ENCODE assay signal across 21 cellular contexts in genomic region chr2:241545113-241545512, GRCh38. TPM values are rescaled to one million over a fixed set of nuclear protein-coding genes. Genes with fewer than 3 reads are reported as not detected.
DNase-seq lines count a peak whose midpoint lies in the region; ATAC-seq, FAIRE-seq and TF ChIP-seq lines count a peak whose summit lies in the region.
"Had no signal": no experiment of that assay in that cellular context is flagged by ENCODE, and none has a peak within 500 bp of the region (broad histone marks: within the 10 kb centered on the region; RNA-seq: fewer than 3 reads in every experiment).

No MANE protein-coding gene starts in this region.

- in situ Hi-C loops in GM23248 (cut with MboI) = no loop called here

- no peaks in the 10 kb centered on the region for H4K20me1 ChIP-seq in GM23248 (ENCODE audit: insufficient read depth)
- no peaks in the 10 kb centered on the region for H4K20me1 ChIP-seq in astrocyte (ENCODE audit: insufficient read depth, low read length)

- H3K4me3 ChIP-seq in AG04449 (ENCODE audit: low read depth, low read length) = peak overlapping the region; percentile 23
- H3K4me3 ChIP-seq in GM23248 = no peak overlapping the region
- H3K4me3 ChIP-seq in astrocyte (ENCODE audit: insufficient read depth, low read depth, low read length) = no peak overlapping the region
- H3K4me3 ChIP-seq: coronary artery, esophagus squamous epithelium had no signal

- no peaks in the 10 kb centered on the region for H3K36me3 ChIP-seq in GM23248 (ENCODE audit: low read depth)
- H3K36me3 ChIP-seq in astrocyte (ENCODE audit: insufficient read depth, low read length) = no peaks in the 10 kb centered on the region
- H3K36me3 ChIP-seq: esophagus squamous epithelium, neutrophil had no signal

- no peak overlapping the region for H3K4me3 Mint-ChIP-seq in astrocyte (ENCODE audit: unreplicated experiment)
- H3K4me3 Mint-ChIP-seq: memory B cell had no signal

- no peak overlapping the region for H3K27ac ChIP-seq in GM23248
- peak overlapping the region; percentile 53 for H3K27ac ChIP-seq in astrocyte (ENCODE audit: low read depth, low read length)
- H3K27ac ChIP-seq: coronary artery, neutrophil had no signal

- DNase-seq in AG04449 (ENCODE audit: low read depth, low spot score) = peak; percentile 46
- peak; percentile 80 for DNase-seq in GM23248
- DNase-seq in astrocyte (ENCODE audit: low read depth) = peak; percentile 70
- peak; percentile 72 for DNase-seq in glomerular visceral epithelial cell (ENCODE audit: extremely low spot score)
- no peak for DNase-seq in left lobe of liver (ENCODE audit: low spot score)
- no peak for DNase-seq in RCC 7860 (ENCODE audit: low spot score)
- no peak for DNase-seq in inferior parietal cortex (ENCODE audit: extremely low spot score)
- no peak for DNase-seq in activated CD4-positive, CD25-positive, alpha-beta regulatory T cell (lab: John Stamatoyannopoulos, UW)
- DNase-seq: activated CD4-positive, alpha-beta T cell treated with anti-CD3 and anti-CD28 coated beads, Interleukin-2, amount 50 U/mL, for 1 hour; activated T-cell treated with anti-CD3 and anti-CD28 coated beads, Interleukin-2, amount 50 U/mL, for 1 hour; Calu3; esophagus squamous epithelium; NCI-H1048; NCI-H2171 treated with DMSO at 0.1 percent for 48 hours; NK-92 treated with Interleukin-12 subunit alpha and Interleukin-12 subunit beta, amount 100 ng/mL, for 24 hours; stimulated activated CD4-positive, alpha-beta T cell treated with anti-CD3 and anti-CD28 coated beads, Interleukin-4, amount 100 ng/mL, for 1 hour had no signal

- H3K4me1 Mint-ChIP-seq in astrocyte (ENCODE audit: low read depth, unreplicated experiment) = peaks cover 15% of the 10 kb centered on the region

- peaks cover 1% of the 10 kb centered on the region for H3K36me3 Mint-ChIP-seq in astrocyte (ENCODE audit: low read depth, unreplicated experiment)
- H3K36me3 Mint-ChIP-seq: memory B cell had no signal

- POLR2A ChIA-PET in AG04449 (lab: Yijun Ruan, JAX) = interaction anchor here (0.6 kb wide), 1 partner anchor 11 kb away, joined by 3 read pairs; no protein-coding TSS in a partner anchor

- CTCF ChIA-PET in AG04449 (lab: Yijun Ruan, JAX) = no interaction called here

- H3K9me2 ChIP-seq in GM23248 (ENCODE audit: insufficient read depth) = no peaks in the 10 kb centered on the region

- H3K4me1 ChIP-seq in GM23248 (ENCODE audit: insufficient read depth) (peaks cover 13% of the 10 kb centered on the region), astrocyte (ENCODE audit: insufficient read depth, low read length) (peaks cover 49% of the 10 kb centered on the region)

- H2AFZ ChIP-seq in GM23248 (peak overlapping the region; percentile 48; the same call in 1 of the 2 replicates), astrocyte (ENCODE audit: low read depth, low read length) (peak overlapping the region; percentile 15)

- no peak for ATAC-seq in left lobe of liver
- ATAC-seq: sciatic nerve had no signal

- H3K9me3 ChIP-seq in GM23248 (ENCODE audit: low read depth) (no peaks in the 10 kb centered on the region), astrocyte (ENCODE audit: insufficient read depth, low read depth, low read length) (no peaks in the 10 kb centered on the region)
- H3K9me3 ChIP-seq: neutrophil had no signal

- H3K27me3 ChIP-seq in GM23248 (replicated peaks; ENCODE audit: insufficient read depth) (peaks cover 6% of the 10 kb centered on the region), astrocyte (ENCODE audit: insufficient read depth, low read length) (peaks cover 4% of the 10 kb centered on the region)

- H3K27me3 Mint-ChIP-seq in astrocyte (ENCODE audit: low read depth, unreplicated experiment) = peaks cover 8% of the 10 kb centered on the region

- H3F3A ChIP-seq in GM23248 (ENCODE audit: insufficient read depth) = peaks cover 14% of the 10 kb centered on the region; the same call in 1 of the 2 replicates

- H3K9ac ChIP-seq in GM23248 (no peak overlapping the region), astrocyte (ENCODE audit: low read length) (peak overlapping the region; percentile 43)

- TF ChIP-seq CTCF in AG04449 (IDR thresholded peaks at IDR 0.05; ENCODE audit: insufficient read depth, low read length, missing control alignments) = no peak
- TF ChIP-seq CTCF in astrocyte (IDR thresholded peaks at IDR 0.05; ENCODE audit: insufficient read depth, low read depth, low read length) = no peak

- FAIRE-seq in astrocyte (lab: Jason Lieb, UNC) (no peak), RCC 7860 (lab: Jason Lieb, UNC) (no peak)
- FAIRE-seq: H1 had no signal

- H3K4me2 ChIP-seq in GM23248 (ENCODE audit: unreplicated experiment) = no peak overlapping the region
- H3K4me2 ChIP-seq in astrocyte (ENCODE audit: low read length) = peak overlapping the region; percentile 77

- 11 to 12% methylated on average over 10 of the region's 10 CpGs for WGBS in GM23248 (ENCODE audit: low coverage in 1 of 2, low lambda C conversion rate in 2 of 2, missing lambda C conversion rate in 2 of 2), 2 experiments

- no peaks in the 10 kb centered on the region for H3K9me3 Mint-ChIP-seq in astrocyte (ENCODE audit: unreplicated experiment)
- H3K9me3 Mint-ChIP-seq: memory B cell had no signal

- H3K79me2 ChIP-seq in GM23248 (ENCODE audit: insufficient read depth) = no peaks in the 10 kb centered on the region
- no peaks in the 10 kb centered on the region for H3K79me2 ChIP-seq in astrocyte (ENCODE audit: insufficient read depth, low read length)

- no peak overlapping the region for H3K27ac Mint-ChIP-seq in astrocyte (ENCODE audit: unreplicated experiment)
- H3K27ac Mint-ChIP-seq: memory B cell had no signal

RNA-seq across cellular contexts. Expression of gene BOK, which starts 13.4 kb away (rescaled TPM):
- total RNA-seq in GM23248 (2014; rRNA removed; shearing (Covaris generic)) = 36.0 and 46.6 TPM in 2 replicates
- polyA plus RNA-seq in GM23248 (2016; fragmentation: Nextera tagmentation; extraction: Ambion mirVana) = 28.0 and 28.1 TPM in 2 replicates
- total RNA-seq in astrocyte = 64.2 and 64.9 TPM in 2 replicates
- total RNA-seq in left lobe of liver = 95.8 TPM

RNA-seq across cellular contexts. Expression of gene STK25, which starts 36.7 kb away (rescaled TPM):
- 239 and 240 TPM in 2 replicates for total RNA-seq in GM23248 (2014; rRNA removed; shearing (Covaris generic))
- 120 and 121 TPM in 2 replicates for polyA plus RNA-seq in GM23248 (2016; fragmentation: Nextera tagmentation; extraction: Ambion mirVana)
- total RNA-seq in astrocyte (185 and 211 TPM in 2 replicates), left lobe of liver (65.5 TPM)

Comparison
In these comparisons a context has a peak if more than half of its experiments do, and no peak if none do; other contexts are left out.
1. DNase-seq: peak in AG04449 (single experiment), GM23248 (single experiment), astrocyte (single experiment) and glomerular visceral epithelial cell (single experiment); none in left lobe of liver (single experiment), RCC 7860 (single experiment), inferior parietal cortex (single experiment) and activated CD4-positive, CD25-positive, alpha-beta regulatory T cell (0 of 4).